13 cellular contexts compared by ENCODE assay signal in genomic region chr16:85515830-85516397, GRCh38.
DNase-seq lines count a peak whose midpoint lies in the region; ATAC-seq, FAIRE-seq and TF ChIP-seq lines count a peak whose summit lies in the region.
"Had no signal": no experiment of that assay in that cellular context is flagged by ENCODE, and none has a peak within 500 bp of the region (broad histone marks: within the 10 kb centered on the region; RNA-seq: fewer than 3 reads in every experiment).

No MANE protein-coding gene starts in this region.

- H3K9ac ChIP-seq in mucosa of stomach (ENCODE audit: low read length) = peak overlapping the region; percentile 42

- WGBS in A549 (ENCODE audit: missing lambda C conversion rate) = 55% methylated on average over 10 of the region's 12 CpGs

- no peak overlapping the region for H3K4me3 Mint-ChIP-seq in brain
- H3K4me3 Mint-ChIP-seq in CD4-positive, alpha-beta T cell = no peak overlapping the region
- H3K4me3 Mint-ChIP-seq: GM23338 had no signal

- H3K4me1 Mint-ChIP-seq in brain = peaks cover 76% of the 10 kb centered on the region
- H3K4me1 Mint-ChIP-seq in CD4-positive, alpha-beta T cell (ENCODE audit: low read depth) = no peaks in the 10 kb centered on the region

- TF ChIP-seq RAD21 in A549 (conservative IDR thresholded peaks at IDR 0.05 in 1 of 2, IDR thresholded peaks at IDR 0.05 in 1 of 2) = no peak

- intact Hi-C loops in CD4-positive, alpha-beta T cell (cut with DNase I, micrococcal nuclease) = no loop called here

- H3K4me3 ChIP-seq in A549 = peak overlapping the region; percentile 24; the same call in 1 of the 3 replicates
- H3K4me3 ChIP-seq in mucosa of stomach (ENCODE audit: low read length) = no peak overlapping the region
- H3K4me3 ChIP-seq: GM23338 had no signal

- in situ Hi-C loops in GM13977 (cut with MboI; ENCODE audit: low pct_unique_long_range_greater_than_20kb, low sequenced_read_pairs, unreplicated experiment) = no loop called here

- H3K27ac ChIP-seq in A549 = peak overlapping the region; percentile 95 to 97
- no peak overlapping the region for H3K27ac ChIP-seq in CD4-positive, alpha-beta T cell (ENCODE audit: low read depth, low read length)

- H3K27me3 ChIP-seq in mucosa of stomach (ENCODE audit: control insufficient read depth, insufficient read depth, low read length) = no peaks in the 10 kb centered on the region
- no peaks in the 10 kb centered on the region for H3K27me3 ChIP-seq in CD4-positive, alpha-beta T cell (ENCODE audit: control insufficient read depth, insufficient read depth, low read length)

- peaks cover 4% of the 10 kb centered on the region for H3K27me3 Mint-ChIP-seq in brain
- no peaks in the 10 kb centered on the region for H3K27me3 Mint-ChIP-seq in CD4-positive, alpha-beta T cell

- no peaks in the 10 kb centered on the region for H3K36me3 ChIP-seq in mucosa of stomach (ENCODE audit: control insufficient read depth, insufficient read depth, low read length)
- H3K36me3 ChIP-seq: left ventricle myocardium inferior had no signal

- no peak for TF ChIP-seq CTCF in A549 (IDR thresholded peaks at IDR 0.05)
- no peak for TF ChIP-seq CTCF in brain (conservative IDR thresholded peaks at IDR 0.05)
- no peak for TF ChIP-seq CTCF in GM13977 (IDR thresholded peaks at IDR 0.05; ENCODE audit: extremely low read depth, insufficient read depth, missing control alignments)
- no peak for TF ChIP-seq CTCF in CD4-positive, alpha-beta T cell (IDR thresholded peaks at IDR 0.05)

- peaks cover 11% of the 10 kb centered on the region for H3K36me3 Mint-ChIP-seq in brain
- H3K36me3 Mint-ChIP-seq in CD4-positive, alpha-beta T cell (ENCODE audit: low read depth) = no peaks in the 10 kb centered on the region

- peak in 1 of 2 experiments; percentile 32; a peak in 1 of 5 replicates for TF ChIP-seq EP300 in A549 (IDR thresholded peaks at IDR 0.05)

- TF ChIP-seq POLR2A in A549 (IDR thresholded peaks at IDR 0.05; ENCODE audit: low read length) = no peak

- H3K9me3 ChIP-seq in A549 (no peaks in the 10 kb centered on the region), mucosa of stomach (ENCODE audit: control insufficient read depth, low read length) (no peaks in the 10 kb centered on the region)
- no peaks in the 10 kb centered on the region for H3K9me3 ChIP-seq in CD4-positive, alpha-beta T cell (ENCODE audit: control insufficient read depth, low read length)
- H3K9me3 ChIP-seq: left ventricle myocardium inferior had no signal

- peak overlapping the region in 4 of 5 experiments; percentile 69 to 98 (median 94) for H3K27ac Mint-ChIP-seq in brain
- H3K27ac Mint-ChIP-seq in CD4-positive, alpha-beta T cell = no peak overlapping the region
- H3K27ac Mint-ChIP-seq: GM23338 had no signal

- H3K9me3 Mint-ChIP-seq in brain = peaks cover 0 to 4% (median 2%) of the 10 kb centered on the region in 5 experiments
- no peaks in the 10 kb centered on the region for H3K9me3 Mint-ChIP-seq in CD4-positive, alpha-beta T cell

- ATAC-seq in A549 (peak; percentile 4 to 5; a peak in 3 of 6 replicates), GM19452 (IDR thresholded peaks at IDR 0.05; ENCODE audit: unreplicated experiment) (no peak)
- no peak for ATAC-seq in CD4-positive, alpha-beta T cell (ENCODE audit: poor library complexity)

- peak overlapping the region; percentile 85 for H3K4me2 ChIP-seq in A549
- H3K4me2 ChIP-seq: GM23338 had no signal

- CTCF ChIA-PET in A549 (lab: Yijun Ruan, JAX) = interaction anchor here (1.0 to 3.8 kb wide), 15 partner anchors 10 to 95 kb away, joined by 4 to 21 read pairs (median 7); no protein-coding TSS in a partner anchor
- CTCF ChIA-PET in CD4-positive, alpha-beta T cell (lab: Charles Lee) = no interaction called here

- H3K4me1 ChIP-seq in A549 = peaks cover 36% of the 10 kb centered on the region
- peaks cover 33% of the 10 kb centered on the region for H3K4me1 ChIP-seq in mucosa of stomach (ENCODE audit: control insufficient read depth, insufficient read depth, low read length)

- no peak for DNase-seq in A549 (ENCODE audit: low read depth in 1 of 2, low spot score in 1 of 2)
- DNase-seq in HK-2 (ENCODE audit: unreplicated experiment) = peak; percentile 8
- no peak for DNase-seq in GM13977 (ENCODE audit: low spot score)
- no peak for DNase-seq in CD4-positive, alpha-beta T cell
- DNase-seq in NCI-H748 (lab: John Stamatoyannopoulos, UW; ENCODE audit: unreplicated experiment) = no peak
- DNase-seq: activated naive CD4-positive, alpha-beta T cell treated with anti-CD3 and anti-CD28 coated beads, Interleukin-2, amount 50 U/mL, for 16 hours; left ventricle myocardium inferior; NCI-H187 treated with DMSO at 0.1 percent for 48 hours; OCI-M1 had no signal

- no peak for FAIRE-seq in A549 (lab: Jason Lieb, UNC)

- POLR2A ChIA-PET in A549 (lab: Yijun Ruan, JAX) = interaction anchor here (0.8 to 2.5 kb wide), 6 partner anchors 8 to 99 kb away, joined by 3 to 28 read pairs (median 8); partner anchors contain the start of gene GSE1
- POLR2A ChIA-PET in CD4-positive, alpha-beta T cell (lab: Charles Lee) = no interaction called here

TF ChIP-seq in A549, 52 proteins besides CTCF, POLR2A, EP300 and RAD21:
- TF ChIP-seq, protein P1, sequence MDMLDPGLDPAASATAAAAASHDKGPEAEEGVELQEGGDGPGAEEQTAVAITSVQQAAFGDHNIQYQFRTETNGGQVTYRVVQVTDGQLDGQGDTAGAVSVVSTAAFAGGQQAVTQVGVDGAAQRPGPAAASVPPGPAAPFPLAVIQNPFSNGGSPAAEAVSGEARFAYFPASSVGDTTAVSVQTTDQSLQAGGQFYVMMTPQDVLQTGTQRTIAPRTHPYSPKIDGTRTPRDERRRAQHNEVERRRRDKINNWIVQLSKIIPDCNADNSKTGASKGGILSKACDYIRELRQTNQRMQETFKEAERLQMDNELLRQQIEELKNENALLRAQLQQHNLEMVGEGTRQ (IDR thresholded peaks at IDR 0.05) = no peak
- TF ChIP-seq FOXS1 (CRISPR knock-in tag; IDR thresholded peaks at IDR 0.05) (no peak), ZFP36 (IDR thresholded peaks at IDR 0.05; ENCODE audit: borderline replicate concordance, partially characterized antibody) (no peak), HEYL (CRISPR knock-in tag; IDR thresholded peaks at IDR 0.05) (no peak), FOSB (CRISPR knock-in tag; IDR thresholded peaks at IDR 0.05) (no peak), RARB (CRISPR knock-in tag; IDR thresholded peaks at IDR 0.05) (no peak), CBX8 (IDR thresholded peaks at IDR 0.05) (no peak), POLR2AphosphoS2 (conservative IDR thresholded peaks at IDR 0.05; ENCODE audit: low read length) (no peak), MYC (IDR thresholded peaks at IDR 0.05; ENCODE audit: borderline replicate concordance, low read length) (no peak), NR3C1 (IDR thresholded peaks at IDR 0.05) (no peak), HOXB5 (CRISPR knock-in tag; IDR thresholded peaks at IDR 0.05) (no peak), HOXA7 (CRISPR knock-in tag; IDR thresholded peaks at IDR 0.05) (no peak), ATOH8 (CRISPR knock-in tag; IDR thresholded peaks at IDR 0.05; ENCODE audit: low read depth) (no peak), CEBPB (IDR thresholded peaks at IDR 0.05) (no peak), ZC3H11A (IDR thresholded peaks at IDR 0.05) (no peak), HDAC2 (IDR thresholded peaks at IDR 0.05) (no peak), PHF8 (IDR thresholded peaks at IDR 0.05; ENCODE audit: borderline replicate concordance, low read depth) (no peak)
- TF ChIP-seq, protein P2, sequence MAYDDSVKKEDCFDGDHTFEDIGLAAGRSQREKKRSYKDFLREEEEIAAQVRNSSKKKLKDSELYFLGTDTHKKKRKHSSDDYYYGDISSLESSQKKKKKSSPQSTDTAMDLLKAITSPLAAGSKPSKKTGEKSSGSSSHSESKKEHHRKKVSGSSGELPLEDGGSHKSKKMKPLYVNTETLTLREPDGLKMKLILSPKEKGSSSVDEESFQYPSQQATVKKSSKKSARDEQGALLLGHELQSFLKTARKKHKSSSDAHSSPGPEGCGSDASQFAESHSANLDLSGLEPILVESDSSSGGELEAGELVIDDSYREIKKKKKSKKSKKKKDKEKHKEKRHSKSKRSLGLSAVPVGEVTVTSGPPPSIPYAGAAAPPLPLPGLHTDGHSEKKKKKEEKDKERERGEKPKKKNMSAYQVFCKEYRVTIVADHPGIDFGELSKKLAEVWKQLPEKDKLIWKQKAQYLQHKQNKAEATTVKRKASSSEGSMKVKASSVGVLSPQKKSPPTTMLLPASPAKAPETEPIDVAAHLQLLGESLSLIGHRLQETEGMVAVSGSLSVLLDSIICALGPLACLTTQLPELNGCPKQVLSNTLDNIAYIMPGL (CRISPR knock-in tag; IDR thresholded peaks at IDR 0.05; ENCODE audit: borderline replicate concordance) = no peak

Comparison
In these comparisons a context has a peak if more than half of its experiments do, and no peak if none do; other contexts are left out.
1. ATAC-seq: peak in A549 (2 of 2); none in CD4-positive, alpha-beta T cell (single experiment) and GM19452 (single experiment).